Comparison of ENCODE assay signal across 35 cellular contexts in the genomic region with DNA sequence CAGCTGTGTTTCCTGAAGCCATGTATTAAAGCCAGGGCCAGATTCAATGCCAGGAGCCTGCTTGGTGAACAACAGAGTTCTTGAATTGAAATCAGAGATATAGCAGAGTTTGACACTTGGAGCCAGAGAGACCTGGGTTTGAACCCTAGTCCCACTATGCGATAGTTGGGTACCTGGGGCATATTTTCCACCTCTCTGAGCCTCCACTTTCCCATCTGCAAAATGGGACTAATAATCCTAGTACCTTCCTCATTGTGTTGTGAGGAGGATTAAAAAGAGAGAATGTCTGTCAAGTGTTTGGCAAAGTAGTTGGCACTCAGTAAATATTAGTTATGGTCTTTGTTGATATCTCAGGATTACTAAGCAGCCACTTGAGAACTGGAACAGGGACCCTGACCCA. TPM values are rescaled to one million over a fixed set of nuclear protein-coding genes. Genes with fewer than 3 reads are reported as not detected.
"Had no signal": no experiment of that assay in that cellular context is flagged by ENCODE, and none has a peak within 500 bp of the region (broad histone marks: within the 10 kb centered on the region; RNA-seq: fewer than 3 reads in every experiment).

No MANE protein-coding gene starts in this region.

- DNase-seq: activated B cell treated with CpG ODN at 0.5 μM for 24 hours; activated CD4-positive, alpha-beta memory T cell treated with anti-CD3 and anti-CD28 coated beads for 36 hours; activated CD4-positive, alpha-beta T cell treated with anti-CD3 and anti-CD28 coated beads for 4 hours; activated CD4-positive, alpha-beta T cell treated with anti-CD3 and anti-CD28 coated beads, Interleukin-2, amount 10 ng/mL, durations not matched to agents 24 days and 14 days; activated CD4-positive, alpha-beta T cell treated with anti-CD3 and anti-CD28 coated beads, Interleukin-2, amount 50 U/mL, for 1 hour; activated CD4-positive, alpha-beta T cell treated with anti-CD3 and anti-CD28 coated beads, Interleukin-2, amount 50 U/mL, for 4 hours; activated CD4-positive, CD25-positive, alpha-beta regulatory T cell treated with anti-CD3 and anti-CD28 coated beads, Interleukin-2, amount 50 U/mL, for 72 hours; activated CD8-positive, alpha-beta memory T cell treated with anti-CD3 and anti-CD28 coated beads, Interleukin-2, amount 50 U/mL, for 4 hours; activated CD8-positive, alpha-beta T cell treated with anti-CD3 and anti-CD28 coated beads for 36 hours; activated effector memory CD4-positive, alpha-beta T cell treated with anti-CD3 and anti-CD28 coated beads, Interleukin-2, amount 50 U/mL, for 16 hours; activated gamma-delta T cell treated with Interleukin-2 at 50 U/mL for 16 hours; activated naive CD4-positive, alpha-beta T cell; activated naive CD4-positive, alpha-beta T cell treated with anti-CD3 and anti-CD28 coated beads for 36 hours; activated naive CD4-positive, alpha-beta T cell treated with anti-CD3 and anti-CD28 coated beads, Interleukin-2, amount 50 U/mL, for 16 hours; activated naive CD8-positive, alpha-beta T cell treated with anti-CD3 and anti-CD28 coated beads for 36 hours; activated T-cell treated with anti-CD3 and anti-CD28 coated beads for 4 hours; activated T-cell treated with anti-CD3 and anti-CD28 coated beads, Interleukin-2, amount 50 U/mL, for 1 hour; activated T-cell treated with anti-CD3 and anti-CD28 coated beads, Interleukin-2, amount 50 U/mL, for 4 hours; activated T-cell treated with anti-CD3 and anti-CD28 coated beads, Interleukin-2, amount 50 U/mL, for 72 hours; adrenal gland; amniotic stem cell; caudate nucleus; cerebellar nuclear complex; colonic mucosa; T-helper 2 cell; T-helper 9 cell had no signal

- H3K36me3 ChIP-seq: adrenal gland, ascending aorta, cardiac muscle cell, colonic mucosa had no signal

- ATAC-seq: activated CD8-positive, alpha-beta T cell treated with anti-CD3 and anti-CD28 coated beads for 36 hours; activated naive CD4-positive, alpha-beta T cell treated with anti-CD3 and anti-CD28 coated beads, Interleukin-2, amount 50 U/mL, for 72 hours; activated T-cell treated with anti-CD3 and anti-CD28 coated beads, Interleukin-2, amount 50 U/mL, for 4 hours; activated T-cell treated with anti-CD3 and anti-CD28 coated beads, Interleukin-2, amount 50 U/mL, for 72 hours; activated T-helper 17 cell treated with anti-CD3 and anti-CD28 coated beads, Interleukin-2, amount 50 U/mL, for 72 hours had no signal

- H3K4me3 ChIP-seq: adrenal gland, ascending aorta, cardiac muscle cell, colonic mucosa had no signal

- H3K9me3 ChIP-seq: adrenal gland, ascending aorta, colonic mucosa had no signal

- H3K4me1 ChIP-seq: adrenal gland, ascending aorta, colonic mucosa had no signal

- FAIRE-seq: bronchial epithelial cell, TTC549 had no signal

- H3K27ac ChIP-seq: adrenal gland, ascending aorta, cardiac muscle cell, colonic mucosa, VCaP had no signal

RNA-seq across cellular contexts. Expression of a gene that starts 6.0 kb away (rescaled TPM):
- total RNA-seq: activated CD4-positive, alpha-beta memory T cell treated with anti-CD3 and anti-CD28 coated beads for 36 hours; activated CD4-positive, alpha-beta T cell treated with anti-CD3 and anti-CD28 coated beads, Interleukin-2, amount 10 ng/mL, durations not matched to agents 24 days and 14 days; activated CD8-positive, alpha-beta memory T cell treated with anti-CD3 and anti-CD28 coated beads for 36 hours; activated CD8-positive, alpha-beta T cell treated with anti-CD3 and anti-CD28 coated beads for 36 hours; activated naive CD4-positive, alpha-beta T cell treated with anti-CD3 and anti-CD28 coated beads for 36 hours; activated naive CD4-positive, alpha-beta T cell treated with anti-CD3 and anti-CD28 coated beads, Interleukin-2, amount 50 U/mL, for 72 hours; activated naive CD8-positive, alpha-beta T cell treated with anti-CD3 and anti-CD28 coated beads for 36 hours; activated T-cell treated with anti-CD3 and anti-CD28 coated beads, Interleukin-2, amount 50 U/mL, for 4 hours; activated T-helper 1 cell treated with anti-CD3 and anti-CD28 coated beads, Interleukin-12 subunit alpha, Interleukin-12 subunit beta, Interleukin-2, Interleukin-4 antibody, amounts not matched to agents 30 ng/mL and 10 ng/mL and 1 ng/mL, durations not matched to agents 14 hours and 24 hours and 36 hours; activated T-helper 17 cell treated with anti-CD3 and anti-CD28 coated beads, Interleukin-2, amount 50 U/mL, for 72 hours; ascending aorta; bronchial epithelial cell; cardiac muscle cell had no signal
